Comparison of ENCODE assay signal across 1 cellular context in genomic region chr1:89523597-89524368, GRCh38.
TF ChIP-seq lines count a peak whose summit lies in the region.

No MANE protein-coding gene starts in this region.

TF ChIP-seq in HepG2, 621 proteins besides CTCF, POLR2A, EP300 and RAD21 (continued from another document and continues in another):
- TF ChIP-seq ZHX2 (IDR thresholded peaks at IDR 0.05; ENCODE audit: low read depth): no peak
- TF ChIP-seq ZHX2 (CRISPR knock-in tag; IDR thresholded peaks at IDR 0.05; ENCODE audit: borderline replicate concordance): peak; percentile 52; the same call in 1 of the 2 replicates
- peak; percentile 53; the same call in 1 of the 2 replicates for TF ChIP-seq TFDP1 (CRISPR knock-in tag; IDR thresholded peaks at IDR 0.05; ENCODE audit: borderline replicate concordance)
- TF ChIP-seq CREB1 (IDR thresholded peaks at IDR 0.05): no peak
- peak; percentile 38; the same call in 1 of the 2 replicates for TF ChIP-seq CREB1 (CRISPR knock-in tag; IDR thresholded peaks at IDR 0.05)
- 0 out of 2 replicates have a peak, but pooled peaks have one; percentile 24 for TF ChIP-seq PATZ1 (CRISPR knock-in tag; IDR thresholded peaks at IDR 0.05)
- TF ChIP-seq ZNF703 (CRISPR knock-in tag; IDR thresholded peaks at IDR 0.05; ENCODE audit: borderline replicate concordance): 0 out of 2 replicates have a peak, but pooled peaks have one; percentile 83
- TF ChIP-seq KMT2A (CRISPR knock-in tag; IDR thresholded peaks at IDR 0.05): no peak
- TF ChIP-seq FOXK1 (CRISPR knock-in tag; IDR thresholded peaks at IDR 0.05; ENCODE audit: borderline replicate concordance, low read depth): peak; percentile 4; the same call in 1 of the 2 replicates
- 0 out of 2 replicates have a peak, but pooled peaks have one; percentile 46 for TF ChIP-seq ZNF142 (CRISPR knock-in tag; IDR thresholded peaks at IDR 0.05)
- TF ChIP-seq ZNF281 (CRISPR knock-in tag; IDR thresholded peaks at IDR 0.05; ENCODE audit: borderline replicate concordance): peak; percentile 22; the same call in 1 of the 2 replicates
- TF ChIP-seq MEF2D (CRISPR knock-in tag; IDR thresholded peaks at IDR 0.05): 0 out of 2 replicates have a peak, but pooled peaks have one; percentile 61
- 0 out of 2 replicates have a peak, but pooled peaks have one; percentile 22 for TF ChIP-seq NR0B2 (CRISPR knock-in tag; IDR thresholded peaks at IDR 0.05)
- TF ChIP-seq SP1 (IDR thresholded peaks at IDR 0.05): no peak
- TF ChIP-seq SP1 (CRISPR knock-in tag; IDR thresholded peaks at IDR 0.05): no peak
- TF ChIP-seq BCL6 (CRISPR knock-in tag; IDR thresholded peaks at IDR 0.05): peak; percentile 45; the same call in 1 of the 2 replicates
- 0 out of 2 replicates have a peak, but pooled peaks have one; percentile 2 for TF ChIP-seq CEBPG (CRISPR knock-in tag; IDR thresholded peaks at IDR 0.05)
- 0 out of 2 replicates have a peak, but pooled peaks have one; percentile 29 for TF ChIP-seq PITX1 (CRISPR knock-in tag; IDR thresholded peaks at IDR 0.05)
- no peak for TF ChIP-seq TBL1XR1 (IDR thresholded peaks at IDR 0.05; ENCODE audit: borderline replicate concordance, low read length, partially characterized antibody)
- peak; percentile 52; the same call in 1 of the 2 replicates for TF ChIP-seq ZBTB20 (CRISPR knock-in tag; IDR thresholded peaks at IDR 0.05; ENCODE audit: borderline replicate concordance, low read depth)
- TF ChIP-seq PCBP1 (IDR thresholded peaks at IDR 0.05; ENCODE audit: borderline replicate concordance, low read depth, low read length): no peak
- 0 out of 2 replicates have a peak, but pooled peaks have one; percentile 60 for TF ChIP-seq ZNF225 (CRISPR knock-in tag; IDR thresholded peaks at IDR 0.05)
- peak; percentile 28; the same call in 1 of the 2 replicates for TF ChIP-seq ZNF775 (CRISPR knock-in tag; IDR thresholded peaks at IDR 0.05; ENCODE audit: borderline replicate concordance)
- 0 out of 2 replicates have a peak, but pooled peaks have one; percentile 25 for TF ChIP-seq TEAD2 (CRISPR knock-in tag; IDR thresholded peaks at IDR 0.05)
- TF ChIP-seq MZF1 (CRISPR knock-in tag; IDR thresholded peaks at IDR 0.05; ENCODE audit: borderline replicate concordance): 0 out of 2 replicates have a peak, but pooled peaks have one; percentile 23
- peak; percentile 59; the same call in 1 of the 2 replicates for TF ChIP-seq ZNF607 (CRISPR knock-in tag; IDR thresholded peaks at IDR 0.05; ENCODE audit: borderline replicate concordance)
- peak; percentile 57 for TF ChIP-seq BHLHE40 (IDR thresholded peaks at IDR 0.05; ENCODE audit: low read length)
- no peak for TF ChIP-seq AGO1 (IDR thresholded peaks at IDR 0.05; ENCODE audit: low read depth, low read length, poor library complexity, severe bottlenecking)
- peak; percentile 83 for TF ChIP-seq NFE2L1 (CRISPR knock-in tag; IDR thresholded peaks at IDR 0.05; ENCODE audit: borderline replicate concordance)
- 0 out of 2 replicates have a peak, but pooled peaks have one; percentile 37 for TF ChIP-seq ZNF878 (CRISPR knock-in tag; IDR thresholded peaks at IDR 0.05)
- peak; percentile 32; the same call in 1 of the 2 replicates for TF ChIP-seq GATAD2A (CRISPR knock-in tag; IDR thresholded peaks at IDR 0.05)
- TF ChIP-seq ZNF224 (CRISPR knock-in tag; IDR thresholded peaks at IDR 0.05): peak; percentile 84
- 0 out of 2 replicates have a peak, but pooled peaks have one; percentile 60 for TF ChIP-seq ZNF280D (CRISPR knock-in tag; IDR thresholded peaks at IDR 0.05)
- peak; percentile 19; the same call in 1 of the 2 replicates for TF ChIP-seq ZNF12 (CRISPR knock-in tag; IDR thresholded peaks at IDR 0.05)
- TF ChIP-seq SMAD3 (CRISPR knock-in tag; IDR thresholded peaks at IDR 0.05): peak; percentile 70; the same call in 1 of the 2 replicates
- no peak for TF ChIP-seq ZNF354B (CRISPR knock-in tag; IDR thresholded peaks at IDR 0.05)
- TF ChIP-seq SIX1 (CRISPR knock-in tag; IDR thresholded peaks at IDR 0.05; ENCODE audit: borderline replicate concordance): no peak
